ENCODE assay signal across 1 cellular context in genomic region chr2:168234407-168235085, GRCh38.
TF ChIP-seq lines count a peak whose summit lies in the region.

No MANE protein-coding gene starts in this region.

TF ChIP-seq in IMR-90, 13 proteins besides CTCF, POLR2A, EP300 and RAD21:
- TF ChIP-seq RCOR1 (IDR thresholded peaks at IDR 0.05; ENCODE audit: insufficient replicate concordance, low read length) (no peak), SMC3 (IDR thresholded peaks at IDR 0.05; ENCODE audit: low read depth, low read length) (no peak), CHD1 (IDR thresholded peaks at IDR 0.05; ENCODE audit: low read depth, low read length) (no peak), MAZ (IDR thresholded peaks at IDR 0.05; ENCODE audit: borderline replicate concordance, low read depth, low read length) (no peak), USF2 (IDR thresholded peaks at IDR 0.05; ENCODE audit: low read depth, low read length) (no peak), MXI1 (IDR thresholded peaks at IDR 0.05; ENCODE audit: borderline replicate concordance, low read depth, low read length) (no peak), BHLHE40 (IDR thresholded peaks at IDR 0.05; ENCODE audit: low read depth, low read length) (no peak), NFE2L2 (IDR thresholded peaks at IDR 0.05; ENCODE audit: low read depth, low read length) (no peak), RFX5 (IDR thresholded peaks at IDR 0.05; ENCODE audit: low read depth, low read length) (no peak), FOS (IDR thresholded peaks at IDR 0.05; ENCODE audit: low read depth, low read length) (no peak)
